Comparison of ENCODE assay signal across 24 cellular contexts in genomic region chr6:151089916-151090443, GRCh38.
DNase-seq lines count a peak whose midpoint lies in the region; ATAC-seq and TF ChIP-seq lines count a peak whose summit lies in the region.
"Had no signal": no experiment of that assay in that cellular context is flagged by ENCODE, and none has a peak within 500 bp of the region (broad histone marks: within the 10 kb centered on the region; RNA-seq: fewer than 3 reads in every experiment).

No MANE protein-coding gene starts in this region.

- peak overlapping the region; percentile 85 for H3K27ac Mint-ChIP-seq in GM23338
- H3K27ac Mint-ChIP-seq: activated T-cell treated with anti-CD3 and anti-CD28 coated beads, Interleukin-2, amount 50 U/mL, for 72 hours had no signal

- no peaks in the 10 kb centered on the region for H4K20me1 ChIP-seq in GM23338 (replicated peaks; ENCODE audit: insufficient read depth)

- no peaks in the 10 kb centered on the region for H3K27me3 ChIP-seq in GM23338 (ENCODE audit: insufficient read depth)
- H3K27me3 ChIP-seq: BLaER1 treated with 17β-estradiol and CSF1 and Interleukin-3, amounts not matched to agents 10 nM and 100 nM; foreskin keratinocyte; sigmoid colon; suprapubic skin; uterus had no signal

- H3K4me1 Mint-ChIP-seq in GM23338: peaks cover 38% of the 10 kb centered on the region

- H3K4me2 ChIP-seq in GM23338: peak overlapping the region; percentile 48; the same call in 1 of the 2 replicates
- H3K4me2 ChIP-seq: BLaER1 treated with 17β-estradiol and CSF1 and Interleukin-3, amounts not matched to agents 10 nM and 100 nM had no signal

- no peaks in the 10 kb centered on the region for H3K9me2 ChIP-seq in GM23338 (ENCODE audit: insufficient read depth)

- H3K36me3 ChIP-seq in GM23338 (ENCODE audit: insufficient read depth): 0 out of 2 replicates have a peak, but pooled peaks cover 4% of the 10 kb centered on the region
- H3K36me3 ChIP-seq: sigmoid colon, suprapubic skin, uterus had no signal

- H3K4me1 ChIP-seq in GM23338 (ENCODE audit: insufficient read depth): peaks cover 22% of the 10 kb centered on the region
- H3K4me1 ChIP-seq: parathyroid adenoma, sigmoid colon, suprapubic skin, uterus had no signal

- DNase-seq in GM23338 (ENCODE audit: low spot score) (peak; percentile 21), NCI-H1436 (lab: John Stamatoyannopoulos, UW) (peak; percentile 51), NCI-H69 (lab: John Stamatoyannopoulos, UW) (peak; percentile 91), mesenteric fat pad (ENCODE audit: low spot score) (peak; percentile 41), MV-4-11 (lab: John Stamatoyannopoulos, UW) (no peak), hepatic stellate cell (ENCODE audit: low spot score) (no peak)
- DNase-seq: ACHN; activated CD4-positive, alpha-beta T cell treated with anti-CD3 and anti-CD28 coated beads for 1 hour; activated naive CD4-positive, alpha-beta T cell treated with anti-CD3 and anti-CD28 coated beads, Interleukin-2, amount 50 U/mL, for 16 hours; activated T-cell treated with anti-CD3 and anti-CD28 coated beads, Interleukin-2, amount 50 U/mL, for 72 hours; anterior cingulate cortex; central memory CD4-positive, alpha-beta T cell; foreskin keratinocyte; hippocampal formation; KBM-7; kidney glomerular epithelial cell; NCI-H446; sigmoid colon; uterus had no signal

- H3F3A ChIP-seq in GM23338 (replicated peaks; ENCODE audit: low read depth): 0 out of 2 replicates have a peak, but pooled peaks cover 6% of the 10 kb centered on the region

- 0 out of 2 replicates have a peak overlapping the region, but pooled peaks have one; percentile 50 for H3K27ac ChIP-seq in GM23338 (ENCODE audit: low read depth)
- H3K27ac ChIP-seq: BLaER1 treated with 17β-estradiol and CSF1 and Interleukin-3, amounts not matched to agents 10 nM and 100 nM; foreskin keratinocyte; parathyroid adenoma; sigmoid colon; suprapubic skin; uterus had no signal

- H3K79me2 ChIP-seq in GM23338 (replicated peaks; ENCODE audit: insufficient read depth): no peaks in the 10 kb centered on the region
- H3K79me2 ChIP-seq: parathyroid adenoma had no signal

- no peaks in the 10 kb centered on the region; the same call in 1 of the 3 replicates for H3K9me3 Mint-ChIP-seq in GM23338
- H3K9me3 Mint-ChIP-seq: activated T-cell treated with anti-CD3 and anti-CD28 coated beads, Interleukin-2, amount 50 U/mL, for 72 hours had no signal

- no peak overlapping the region for H3K4me3 ChIP-seq in GM23338
- H3K4me3 ChIP-seq: BLaER1 treated with 17β-estradiol and CSF1 and Interleukin-3, amounts not matched to agents 10 nM and 100 nM; sigmoid colon; suprapubic skin; uterus had no signal

- TF ChIP-seq CTCF in GM23338 (conservative IDR thresholded peaks at IDR 0.05; ENCODE audit: low read depth in 2 of 2): no peak

- peaks cover 12% of the 10 kb centered on the region for H3K27me3 Mint-ChIP-seq in GM23338 (ENCODE audit: insufficient read depth, low read depth, poor library complexity)

- no peak overlapping the region for H2AFZ ChIP-seq in GM23338
- H2AFZ ChIP-seq: parathyroid adenoma had no signal

- H3K36me3 Mint-ChIP-seq in GM23338 (ENCODE audit: low read depth): peaks cover 43% of the 10 kb centered on the region

- ATAC-seq in GM23338 (peak; percentile 77), GM19397 (IDR thresholded peaks at IDR 0.05; ENCODE audit: unreplicated experiment) (no peak), GM21529 (IDR thresholded peaks at IDR 0.05; ENCODE audit: unreplicated experiment) (no peak)
- ATAC-seq: activated T-cell treated with anti-CD3 and anti-CD28 coated beads, Interleukin-2, amount 50 U/mL, for 72 hours; foreskin keratinocyte had no signal

- H3K4me3 Mint-ChIP-seq in GM23338: peak overlapping the region; percentile 16; the same call in 1 of the 3 replicates
- H3K4me3 Mint-ChIP-seq: activated T-cell treated with anti-CD3 and anti-CD28 coated beads, Interleukin-2, amount 50 U/mL, for 72 hours had no signal

TF ChIP-seq in GM23338, 12 proteins besides CTCF, POLR2A, EP300 and RAD21:
- TF ChIP-seq EZH2phosphoT487 (IDR thresholded peaks at IDR 0.05; ENCODE audit: unreplicated experiment) (no peak), POLR2AphosphoS5 (IDR thresholded peaks at IDR 0.05; ENCODE audit: low read depth) (no peak), ZNF114 (CRISPR knock-in tag; IDR thresholded peaks at IDR 0.05) (no peak), EZH2 (IDR thresholded peaks at IDR 0.05; ENCODE audit: low read depth, unreplicated experiment) (no peak)

Comparison
In these comparisons a context has a peak if more than half of its experiments do, and no peak if none do; other contexts are left out.
1. DNase-seq: peak in GM23338 (single experiment), NCI-H1436 (single experiment), NCI-H69 (single experiment) and mesenteric fat pad (single experiment); none in MV-4-11 (single experiment) and hepatic stellate cell (single experiment).